Comparison of ENCODE assay signal across 25 cellular contexts in genomic region chr10:79943871-79944270, GRCh38. TPM values are rescaled to one million over a fixed set of nuclear protein-coding genes. Genes with fewer than 3 reads are reported as not detected.
"Had no signal": no experiment of that assay in that cellular context is flagged by ENCODE, and none has a peak within 500 bp of the region (broad histone marks: within the 10 kb centered on the region; RNA-seq: fewer than 3 reads in every experiment).

No MANE protein-coding gene starts in this region.

- H3K36me3 Mint-ChIP-seq: IgD-negative memory B cell had no signal

- H3K4me3 Mint-ChIP-seq: IgD-negative memory B cell had no signal

- DNase-seq: Kasumi-1, MM.1S, NCI-H1092 treated with DMSO at 0.1 percent for 48 hours, NCI-H1436, NCI-H187, NCI-H2029, NCI-H2081 treated with DMSO at 0.1 percent for 48 hours, NCI-H2171, NCI-H226, NCI-H446, NCI-H510A, NCI-H524 treated with DMSO at 0.1 percent for 48 hours, NCI-H69, NCI-H774, PC-3, SHP77, SJCRH30 had no signal

- H3K27me3 ChIP-seq: SJCRH30 had no signal

- H3K4me3 ChIP-seq: K562, SJCRH30 had no signal

- H3K9me3 ChIP-seq: SJCRH30 had no signal

- H3K27me3 Mint-ChIP-seq: IgD-negative memory B cell had no signal

- H3K9me3 Mint-ChIP-seq: IgD-negative memory B cell had no signal

- H3K27ac ChIP-seq: HL-60, KMS-11, RWPE1, SJCRH30 had no signal

- ATAC-seq: K562, Panc1, PC-3, SK-N-SH treated with all-trans-retinoic acid at 6 μM for 48 hours had no signal

- H3K36me3 ChIP-seq: SJCRH30 had no signal

RNA-seq across cellular contexts. Expression of gene SFTPD, which starts 5.0 kb away (rescaled TPM):
- total RNA-seq: M059J, PC-3 had no signal
- polyA plus RNA-seq: IgD-negative memory B cell, K562 had no signal
